ENCODE assay signal across 8 cellular contexts in the genomic region with DNA sequence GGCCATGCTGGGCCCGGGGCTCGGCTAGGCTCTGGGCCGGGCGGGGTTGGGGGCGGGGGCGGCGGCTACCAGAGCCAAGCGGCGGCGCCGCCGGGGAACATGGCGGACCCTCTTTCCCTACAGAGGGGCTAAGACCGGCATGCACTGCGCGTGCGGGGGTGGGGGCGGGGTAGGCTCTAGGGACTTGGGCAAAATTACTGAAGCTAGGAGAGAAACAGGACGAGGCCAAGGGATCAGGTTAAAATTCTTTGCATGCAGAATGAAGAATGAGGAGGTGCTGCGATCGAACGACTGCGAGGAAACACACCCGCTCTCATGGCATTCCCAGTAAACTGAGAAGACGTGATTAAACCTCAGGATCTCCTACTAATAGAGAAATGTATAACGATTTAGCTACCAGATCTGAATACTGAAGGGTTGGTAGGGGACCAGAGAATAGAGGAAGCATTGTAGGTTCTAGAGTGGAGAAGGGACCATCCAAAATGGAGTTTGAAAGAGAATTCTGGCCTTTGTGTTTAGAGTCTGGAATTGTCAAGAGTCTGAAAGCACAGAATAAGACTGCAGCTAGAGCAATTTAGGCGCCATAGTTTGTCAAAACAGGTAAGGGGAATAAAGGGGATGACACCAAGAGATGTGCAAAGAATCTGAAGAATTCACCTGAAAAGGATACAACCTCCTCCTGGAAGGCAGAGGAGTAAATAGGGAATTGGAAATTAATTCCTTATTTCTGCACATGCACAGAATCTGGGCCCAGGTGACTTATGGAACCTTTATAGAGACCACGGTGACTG. TPM values are rescaled to one million over a fixed set of nuclear protein-coding genes. Genes with fewer than 3 reads are reported as not detected.
DNase-seq lines count a peak whose midpoint lies in the region; ATAC-seq and TF ChIP-seq lines count a peak whose summit lies in the region.

TSS of gene PPP3CB (minus strand) at position 141 of the 791 bp plus-strand sequence. CDS start at position 6, 135 bp downstream.

- 5 to 6% (median 5%) methylated on average over 21 to 28 of the region's 28 CpGs for WGBS in ovary, 3 donors
- WGBS in thymus, result 7% methylated on average over 28 of the region's 28 CpGs

- peak; percentile 53 for ATAC-seq in HG02610 (IDR thresholded peaks at IDR 0.05; ENCODE audit: unreplicated experiment)
- peak; percentile 87 for ATAC-seq in SK-N-SH treated with all-trans-retinoic acid at 6 μM for 48 hours
- peak; percentile 92 for ATAC-seq in Right ventricle myocardium inferior

- H3K27me3 Mint-ChIP-seq in activated naive CD8-positive, alpha-beta T cell treated with anti-CD3 and anti-CD28 coated beads for 36 hours, result no peaks in the 10 kb centered on the region

- H3K36me3 ChIP-seq in ovary (no peaks in the 10 kb centered on the region), thymus (ENCODE audit: control insufficient read depth, insufficient read depth) (peaks cover 4% of the 10 kb centered on the region)

- H3K9me3 Mint-ChIP-seq in activated naive CD8-positive, alpha-beta T cell treated with anti-CD3 and anti-CD28 coated beads for 36 hours, result no peaks in the 10 kb centered on the region

- peaks cover 28% of the 10 kb centered on the region for H3K4me1 Mint-ChIP-seq in activated naive CD8-positive, alpha-beta T cell treated with anti-CD3 and anti-CD28 coated beads for 36 hours

- TF ChIP-seq POLR2A in ovary (IDR thresholded peaks at IDR 0.05), result no peak

- TF ChIP-seq CTCF in ovary (IDR thresholded peaks at IDR 0.05), result no peak

- peak within 1 kb of the TSS; percentile 56 for H3K4me3 ChIP-seq in ovary
- H3K4me3 ChIP-seq in thymus (ENCODE audit: low read length), result peak within 1 kb of the TSS; percentile 98

- intact Hi-C loops in Right ventricle myocardium inferior (cut with DNase I) (loop anchor here (5.0 kb wide), 1 partner anchor 244 kb away; the partner anchor contains the start of gene MRPS16), ovary (cut with DNase I) (no loop called here)

- DNase-seq in GM03348 (ENCODE audit: low spot score) (peak; percentile 96), NCI-H1092 treated with DMSO at 0.1 percent for 48 hours (lab: John Stamatoyannopoulos, UW) (peak; percentile 89), Right ventricle myocardium inferior (ENCODE audit: missing footprints) (peak; percentile 95), ovary (peak; percentile 87 to 91 (median 88))
- peak; percentile 82 for DNase-seq in activated naive CD8-positive, alpha-beta T cell treated with anti-CD3 and anti-CD28 coated beads for 36 hours

- H3K36me3 Mint-ChIP-seq in activated naive CD8-positive, alpha-beta T cell treated with anti-CD3 and anti-CD28 coated beads for 36 hours, result peaks cover 8% of the 10 kb centered on the region

- H3K27ac ChIP-seq in ovary (peak within 1 kb of the TSS; percentile 87 to 95), thymus (ENCODE audit: low read depth) (peak within 1 kb of the TSS; percentile 97)

- H3K4me1 ChIP-seq in ovary (ENCODE audit: insufficient read depth), result peaks cover 6% of the 10 kb centered on the region
- peaks cover 12% of the 10 kb centered on the region for H3K4me1 ChIP-seq in thymus (ENCODE audit: control insufficient read depth, insufficient read depth, low read length)

- H3K9me3 ChIP-seq in ovary (no peaks in the 10 kb centered on the region), thymus (ENCODE audit: control insufficient read depth) (no peaks in the 10 kb centered on the region)

- peak within 1 kb of the TSS; percentile 96 for H3K27ac Mint-ChIP-seq in activated naive CD8-positive, alpha-beta T cell treated with anti-CD3 and anti-CD28 coated beads for 36 hours

- H3K27me3 ChIP-seq in ovary, result no peaks in the 10 kb centered on the region
- H3K27me3 ChIP-seq in thymus (ENCODE audit: control insufficient read depth, insufficient read depth), result no peaks in the 10 kb centered on the region

- peak within 1 kb of the TSS; percentile 92 for H3K4me3 Mint-ChIP-seq in activated naive CD8-positive, alpha-beta T cell treated with anti-CD3 and anti-CD28 coated beads for 36 hours

- no peak for TF ChIP-seq EP300 in ovary (IDR thresholded peaks at IDR 0.05)

TF ChIP-seq in SK-N-SH treated with all-trans-retinoic acid at 6 μM for 48 hours, 23 proteins besides CTCF, POLR2A, EP300 and RAD21:
- TF ChIP-seq ARNTL (CRISPR knock-in tag; IDR thresholded peaks at IDR 0.05; ENCODE audit: borderline replicate concordance, low read depth) (no peak), TOX (CRISPR knock-in tag; IDR thresholded peaks at IDR 0.05; ENCODE audit: borderline replicate concordance) (no peak), TCF4 (CRISPR knock-in tag; IDR thresholded peaks at IDR 0.05; ENCODE audit: borderline replicate concordance) (no peak), CSDC2 (CRISPR knock-in tag; IDR thresholded peaks at IDR 0.05) (no peak), TSHZ2 (CRISPR knock-in tag; IDR thresholded peaks at IDR 0.05) (no peak), ZNF8 (CRISPR knock-in tag; IDR thresholded peaks at IDR 0.05) (no peak), ZC3H10 (CRISPR knock-in tag; IDR thresholded peaks at IDR 0.05) (no peak), POU6F1 (CRISPR knock-in tag; IDR thresholded peaks at IDR 0.05; ENCODE audit: borderline replicate concordance, low read depth) (no peak), SNAI2 (CRISPR knock-in tag; IDR thresholded peaks at IDR 0.05) (no peak), OSR1 (CRISPR knock-in tag; IDR thresholded peaks at IDR 0.05) (no peak), BACH2 (CRISPR knock-in tag; IDR thresholded peaks at IDR 0.05; ENCODE audit: borderline replicate concordance) (no peak), RARB (CRISPR knock-in tag; IDR thresholded peaks at IDR 0.05) (no peak), ESRRG (CRISPR knock-in tag; IDR thresholded peaks at IDR 0.05) (no peak), ZNF565 (CRISPR knock-in tag; conservative IDR thresholded peaks at IDR 0.05; ENCODE audit: low read depth) (no peak), PPARA (CRISPR knock-in tag; IDR thresholded peaks at IDR 0.05; ENCODE audit: borderline replicate concordance) (no peak)
- TF ChIP-seq, protein P1, sequence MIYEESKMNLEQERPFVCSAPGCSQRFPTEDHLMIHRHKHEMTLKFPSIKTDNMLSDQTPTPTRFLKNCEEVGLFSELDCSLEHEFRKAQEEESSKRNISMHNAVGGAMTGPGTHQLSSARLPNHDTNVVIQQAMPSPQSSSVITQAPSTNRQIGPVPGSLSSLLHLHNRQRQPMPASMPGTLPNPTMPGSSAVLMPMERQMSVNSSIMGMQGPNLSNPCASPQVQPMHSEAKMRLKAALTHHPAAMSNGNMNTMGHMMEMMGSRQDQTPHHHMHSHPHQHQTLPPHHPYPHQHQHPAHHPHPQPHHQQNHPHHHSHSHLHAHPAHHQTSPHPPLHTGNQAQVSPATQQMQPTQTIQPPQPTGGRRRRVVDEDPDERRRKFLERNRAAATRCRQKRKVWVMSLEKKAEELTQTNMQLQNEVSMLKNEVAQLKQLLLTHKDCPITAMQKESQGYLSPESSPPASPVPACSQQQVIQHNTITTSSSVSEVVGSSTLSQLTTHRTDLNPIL (CRISPR knock-in tag; IDR thresholded peaks at IDR 0.05; ENCODE audit: low read depth), result no peak

RNA-seq across cellular contexts. Expression of gene PPP3CB, which starts in this region (rescaled TPM):
- 10 to 100 TPM; 37.7 to 38.9 TPM for total RNA-seq in activated naive CD8-positive, alpha-beta T cell treated with anti-CD3 and anti-CD28 coated beads for 36 hours
- total RNA-seq in Right ventricle myocardium inferior, result 62.9 TPM
- total RNA-seq in ovary, result 10 to 100 TPM; 36.8 to 59.9 (median 55.0) TPM
- 10 to 100 TPM; 31.2 to 78.2 TPM for polyA plus RNA-seq in ovary
- 49.4 TPM for polyA plus RNA-seq in thymus

Comparison
In these comparisons a context has a peak if more than half of its experiments do, and no peak if none do; other contexts are left out.
1. Peak in every context shown above with its lines: DNase-seq, ATAC-seq, H3K4me3 ChIP-seq and H3K27ac ChIP-seq.